ENCODE assay signal across 8 cellular contexts in genomic region chr16:88941051-88941932, GRCh38. TPM values are rescaled to one million over a fixed set of nuclear protein-coding genes. Genes with fewer than 3 reads are reported as not detected.
A peak's percentile ranks its signal among the peaks of the same experiment; 100 is the strongest.
DNase-seq lines count a peak whose midpoint lies in the region; ATAC-seq and TF ChIP-seq lines count a peak whose summit lies in the region.

No MANE protein-coding gene starts in this region.

- no peak overlapping the region; the same call in 1 of the 2 replicates for H3K4me3 ChIP-seq in GM12865 (ENCODE audit: low read depth, low read length)
- H3K4me3 ChIP-seq in body of pancreas: peak overlapping the region; percentile 70 to 77

- H3K36me3 Mint-ChIP-seq in natural killer cell: no peaks in the 10 kb centered on the region

- H3K9me3 Mint-ChIP-seq in natural killer cell: no peaks in the 10 kb centered on the region

- WGBS in body of pancreas, 2 donors: 0% methylated on average over 69 of the region's 132 CpGs; no CpG with 5 or more reads in 1 of the 2 donors

- intact Hi-C loops in body of pancreas (cut with DNase I): no loop called here
- intact Hi-C loops in natural killer cell (cut with micrococcal nuclease): loop anchor here (5.0 kb wide), 1 partner anchor 226 kb away; no protein-coding TSS in a partner anchor

- H3K4me1 ChIP-seq in body of pancreas: peaks cover 42% of the 10 kb centered on the region

- no peaks in the 10 kb centered on the region for H3K27me3 ChIP-seq in body of pancreas

- ATAC-seq in body of pancreas (peak; percentile 72), natural killer cell (peak in 2 of 3 donors; percentile 22 to 41)

- H3K27ac ChIP-seq in body of pancreas: peak overlapping the region; percentile 77 to 89 (median 78)

- H3K9me3 ChIP-seq in body of pancreas: no peaks in the 10 kb centered on the region

- CTCF ChIA-PET in HEK293T (lab: Yijun Ruan, JAX): no interaction called here

- DNase-seq in GM12865 (ENCODE audit: low read depth) (peak; percentile 27), HEK293T (ENCODE audit: extremely low spot score) (peak; percentile 35), body of pancreas (peak; percentile 61 to 73 (median 64)), natural killer cell (no peak), DMS79 (lab: John Stamatoyannopoulos, UW) (no peak), SKM-1 (lab: John Stamatoyannopoulos, UW; ENCODE audit: unreplicated experiment) (no peak), GM03348 (ENCODE audit: low spot score) (no peak), NCI-H510A (lab: John Stamatoyannopoulos, UW) (no peak)

- H3K4me3 Mint-ChIP-seq in natural killer cell: no peak overlapping the region

- H3K27me3 Mint-ChIP-seq in natural killer cell (ENCODE audit: low read depth in 2 of 2): peaks cover 29% of the 10 kb centered on the region in 2 donors

- peaks cover 0 to 6% of the 10 kb centered on the region in 2 donors for H3K4me1 Mint-ChIP-seq in natural killer cell

- TF ChIP-seq POLR2A in body of pancreas (IDR thresholded peaks at IDR 0.05): no peak

- no peaks in the 10 kb centered on the region for H3K36me3 ChIP-seq in body of pancreas (replicated peaks in 1 of 2; ENCODE audit: insufficient read depth in 1 of 2, low read depth in 2 of 2)

- POLR2A ChIA-PET in HEK293T (lab: Yijun Ruan, JAX): no interaction called here

- TF ChIP-seq CTCF in GM12865 (IDR thresholded peaks at IDR 0.05; ENCODE audit: insufficient read depth, low read depth, low read length, missing control alignments): no peak
- peak in 2 of 7 experiments; percentile 14 to 25 for TF ChIP-seq CTCF in body of pancreas (IDR thresholded peaks at IDR 0.05)
- TF ChIP-seq CTCF in natural killer cell (IDR thresholded peaks at IDR 0.05): no peak

- no peak overlapping the region for H3K27ac Mint-ChIP-seq in natural killer cell

TF ChIP-seq in HEK293T, 16 proteins besides CTCF, POLR2A, EP300 and RAD21:
- TF ChIP-seq ZNF384 (IDR thresholded peaks at IDR 0.05): no peak
- TF ChIP-seq NFRKB (IDR thresholded peaks at IDR 0.05): no peak
- no peak for TF ChIP-seq FOXK2 (IDR thresholded peaks at IDR 0.05)
- no peak for TF ChIP-seq FOXA1 (IDR thresholded peaks at IDR 0.05)
- no peak for TF ChIP-seq SUZ12 (IDR thresholded peaks at IDR 0.05)
- TF ChIP-seq L3MBTL2 (conservative IDR thresholded peaks at IDR 0.05): no peak
- no peak for TF ChIP-seq CTBP1 (IDR thresholded peaks at IDR 0.05; ENCODE audit: borderline replicate concordance)
- TF ChIP-seq, protein P1, sequence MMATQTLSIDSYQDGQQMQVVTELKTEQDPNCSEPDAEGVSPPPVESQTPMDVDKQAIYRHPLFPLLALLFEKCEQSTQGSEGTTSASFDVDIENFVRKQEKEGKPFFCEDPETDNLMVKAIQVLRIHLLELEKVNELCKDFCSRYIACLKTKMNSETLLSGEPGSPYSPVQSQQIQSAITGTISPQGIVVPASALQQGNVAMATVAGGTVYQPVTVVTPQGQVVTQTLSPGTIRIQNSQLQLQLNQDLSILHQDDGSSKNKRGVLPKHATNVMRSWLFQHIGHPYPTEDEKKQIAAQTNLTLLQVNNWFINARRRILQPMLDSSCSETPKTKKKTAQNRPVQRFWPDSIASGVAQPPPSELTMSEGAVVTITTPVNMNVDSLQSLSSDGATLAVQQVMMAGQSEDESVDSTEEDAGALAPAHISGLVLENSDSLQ (IDR thresholded peaks at IDR 0.05): no peak
- no peak for TF ChIP-seq TARDBP (IDR thresholded peaks at IDR 0.05)
- TF ChIP-seq BHLHE40 (IDR thresholded peaks at IDR 0.05; ENCODE audit: borderline replicate concordance): no peak
- TF ChIP-seq HDGF (IDR thresholded peaks at IDR 0.05; ENCODE audit: borderline replicate concordance): no peak
- no peak for TF ChIP-seq ARNT (IDR thresholded peaks at IDR 0.05)
- no peak for TF ChIP-seq ELF4 (IDR thresholded peaks at IDR 0.05)
- TF ChIP-seq SP1 (IDR thresholded peaks at IDR 0.05): no peak
- TF ChIP-seq LEF1 (IDR thresholded peaks at IDR 0.05; ENCODE audit: borderline replicate concordance): no peak
- TF ChIP-seq FOXM1 (IDR thresholded peaks at IDR 0.05; ENCODE audit: borderline replicate concordance): no peak
TF ChIP-seq in HEK293T: peak in this region for 0.

RNA-seq across cellular contexts. Expression of gene CBFA2T3, which starts 35.7 kb away (rescaled TPM):
- 10 to 100 TPM in 1 of 2 donors, 1 to 10 TPM in 1; 7.8 to 16.2 TPM for total RNA-seq in body of pancreas
- total RNA-seq in natural killer cell: 1 to 10 TPM; 2.5 to 7.8 (median 4.2) TPM

Comparison
In these comparisons a context has a peak if more than half of its experiments do, and no peak if none do; other contexts are left out.
1. DNase-seq: peak in GM12865 (single experiment), HEK293T (single experiment) and body of pancreas (4 of 4); none in natural killer cell (single experiment), DMS79 (single experiment), SKM-1 (single experiment), GM03348 (single experiment) and NCI-H510A (single experiment).